11 cellular contexts compared by ENCODE assay signal in the genomic region with DNA sequence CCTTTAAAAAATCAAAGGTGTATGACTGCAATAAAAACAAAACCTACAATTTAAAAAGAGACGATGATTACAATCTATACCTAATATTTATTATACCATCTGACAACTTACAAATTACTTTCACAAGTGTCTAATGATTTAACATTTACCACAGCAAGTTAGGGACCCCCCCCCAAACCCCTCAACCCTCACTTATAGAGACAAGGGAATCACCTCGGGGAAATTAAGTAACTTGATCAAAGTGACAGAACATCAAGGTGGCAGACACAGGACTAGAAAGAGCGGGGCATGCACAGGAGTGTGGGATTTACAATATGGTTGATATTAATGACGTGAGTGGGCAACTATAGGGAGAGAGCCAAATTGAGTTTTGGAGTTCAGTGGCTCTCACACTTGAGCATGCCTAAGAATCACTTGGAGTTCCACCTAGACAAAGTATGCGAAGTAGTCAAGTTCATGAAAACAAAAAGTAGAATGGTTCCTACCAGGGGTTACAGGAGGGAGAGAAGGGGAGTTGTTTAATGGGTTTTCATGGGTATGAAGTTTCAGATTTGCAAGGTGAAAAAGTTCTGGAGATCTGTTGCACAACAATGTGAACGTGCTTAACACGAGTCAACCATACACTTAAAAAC.
"Had no signal": no experiment of that assay in that cellular context is flagged by ENCODE, and none has a peak within 500 bp of the region (broad histone marks: within the 10 kb centered on the region; RNA-seq: fewer than 3 reads in every experiment).

No MANE protein-coding gene starts in this region.

- H3K27me3 Mint-ChIP-seq: naive thymus-derived CD8-positive, alpha-beta T cell; stimulated activated naive CD8-positive, alpha-beta T cell treated with anti-CD3 and anti-CD28 coated beads, Interleukin-15, Interleukin-2, amounts not matched to agents 100 ng/mL and 50 ng/mL, for 24 hours had no signal

- H3K27ac Mint-ChIP-seq: activated naive CD4-positive, alpha-beta T cell treated with anti-CD3 and anti-CD28 coated beads for 36 hours; activated T-helper 1 cell treated with anti-CD3 and anti-CD28 coated beads, Interleukin-12 subunit alpha, Interleukin-12 subunit beta, Interleukin-2, Interleukin-4 antibody, amounts not matched to agents 30 ng/mL and 10 ng/mL and 1 ng/mL, durations not matched to agents 14 hours and 24 hours and 36 hours; stimulated activated naive CD8-positive, alpha-beta T cell treated with anti-CD3 and anti-CD28 coated beads, Interleukin-15, Interleukin-2, amounts not matched to agents 100 ng/mL and 50 ng/mL, for 24 hours had no signal

- H3K27me3 ChIP-seq: vagina had no signal

- H3K4me3 Mint-ChIP-seq: activated naive CD4-positive, alpha-beta T cell treated with anti-CD3 and anti-CD28 coated beads for 36 hours; activated T-helper 1 cell treated with anti-CD3 and anti-CD28 coated beads, Interleukin-12 subunit alpha, Interleukin-12 subunit beta, Interleukin-2, Interleukin-4 antibody, amounts not matched to agents 30 ng/mL and 10 ng/mL and 1 ng/mL, durations not matched to agents 14 hours and 24 hours and 36 hours; brain; naive thymus-derived CD8-positive, alpha-beta T cell; stimulated activated naive CD8-positive, alpha-beta T cell treated with anti-CD3 and anti-CD28 coated beads, Interleukin-15, Interleukin-2, amounts not matched to agents 100 ng/mL and 50 ng/mL, for 24 hours had no signal

- H3K36me3 ChIP-seq: thoracic aorta, vagina had no signal

- ATAC-seq: naive thymus-derived CD8-positive, alpha-beta T cell had no signal

- DNase-seq: activated CD4-positive, alpha-beta T cell treated with anti-CD3 and anti-CD28 coated beads for 48 hours; activated naive CD4-positive, alpha-beta T cell treated with anti-CD3 and anti-CD28 coated beads for 36 hours; amniotic stem cell; dermis blood vessel endothelial cell; naive thymus-derived CD8-positive, alpha-beta T cell; stimulated activated CD4-positive, alpha-beta T cell treated with anti-CD3 and anti-CD28 coated beads, Interleukin-2, amount 100 ng/mL, for 48 hours had no signal

- H3K9me3 Mint-ChIP-seq: activated naive CD4-positive, alpha-beta T cell treated with anti-CD3 and anti-CD28 coated beads for 36 hours; activated T-helper 1 cell treated with anti-CD3 and anti-CD28 coated beads, Interleukin-12 subunit alpha, Interleukin-12 subunit beta, Interleukin-2, Interleukin-4 antibody, amounts not matched to agents 30 ng/mL and 10 ng/mL and 1 ng/mL, durations not matched to agents 14 hours and 24 hours and 36 hours; brain; naive thymus-derived CD8-positive, alpha-beta T cell; stimulated activated naive CD8-positive, alpha-beta T cell treated with anti-CD3 and anti-CD28 coated beads, Interleukin-15, Interleukin-2, amounts not matched to agents 100 ng/mL and 50 ng/mL, for 24 hours had no signal

- H3K27ac ChIP-seq: thoracic aorta, vagina had no signal

- H3K9me3 ChIP-seq: thoracic aorta, vagina had no signal

- H3K4me3 ChIP-seq: thoracic aorta, vagina had no signal
